9 cellular contexts compared by ENCODE assay signal in genomic region chr7:155804431-155804831, GRCh38. TPM values are rescaled to one million over a fixed set of nuclear protein-coding genes. Genes with fewer than 3 reads are reported as not detected.
A peak's percentile ranks its signal among the peaks of the same experiment; 100 is the strongest.
DNase-seq lines count a peak whose midpoint lies in the region; ATAC-seq and TF ChIP-seq lines count a peak whose summit lies in the region.
"Had no signal": no experiment of that assay in that cellular context is flagged by ENCODE, and none has a peak within 500 bp of the region (broad histone marks: within the 10 kb centered on the region; RNA-seq: fewer than 3 reads in every experiment).

No MANE protein-coding gene starts in this region.

- H3K4me3 Mint-ChIP-seq in WTC11 = peak overlapping the region; percentile 61

- WGBS in lung, 2 donors = 3 to 6% methylated on average over 17 of the region's 17 CpGs
- 1 to 2% methylated on average over 5 to 17 of the region's 17 CpGs for WGBS in upper lobe of left lung, 2 donors

- ATAC-seq in left cardiac atrium = no peak
- ATAC-seq in WTC11 = peak; percentile 3; the same call in 1 of the 2 replicates
- ATAC-seq in lung (ENCODE audit: insufficient read depth, low FRiP score) = no peak
- no peak for ATAC-seq in upper lobe of left lung (ENCODE audit: low FRiP score in 2 of 2)

- H3K4me1 Mint-ChIP-seq in WTC11 = peaks cover 29% of the 10 kb centered on the region

- POLR2A ChIA-PET in WTC11 (lab: Charles Lee) = interaction anchor here (1.1 kb wide), 1 partner anchor 8 kb away, joined by 3 read pairs; the partner anchor contains the start of gene SHH

- intact Hi-C loops in left ventricle myocardium inferior (cut with micrococcal nuclease) = loop anchor here (10.0 kb wide), 1 partner anchor 670 kb away; no protein-coding TSS in a partner anchor
- intact Hi-C loops in left cardiac atrium (cut with DNase I) = loop anchor here in 1 of 2 donors (10.0 kb wide), 1 partner anchor 670 kb away; no protein-coding TSS in a partner anchor
- intact Hi-C loops in ascending aorta (cut with DNase I) = no loop called here

- TF ChIP-seq CTCF in left ventricle myocardium inferior (IDR thresholded peaks at IDR 0.05; ENCODE audit: borderline replicate concordance) (no peak), WTC11 (IDR thresholded peaks at IDR 0.05) (no peak), lung (IDR thresholded peaks at IDR 0.05; ENCODE audit: control extremely low read depth, extremely low read depth) (no peak), upper lobe of left lung (IDR thresholded peaks at IDR 0.05) (no peak), ascending aorta (IDR thresholded peaks at IDR 0.05) (no peak)

- no peaks in the 10 kb centered on the region for H3K36me3 Mint-ChIP-seq in WTC11

- TF ChIP-seq EP300 in upper lobe of left lung (IDR thresholded peaks at IDR 0.05) = no peak

- no peaks in the 10 kb centered on the region for H3K9me3 Mint-ChIP-seq in WTC11

- peaks cover 58% of the 10 kb centered on the region for H3K4me1 ChIP-seq in left ventricle myocardium inferior
- H3K4me1 ChIP-seq in lung (ENCODE audit: control insufficient read depth in 2 of 2, insufficient read depth in 2 of 2, low read length in 2 of 2) = peaks cover 4 to 42% of the 10 kb centered on the region in 2 donors
- peaks cover 45 to 63% (median 60%) of the 10 kb centered on the region in 4 donors for H3K4me1 ChIP-seq in upper lobe of left lung
- peaks cover 5 to 14% of the 10 kb centered on the region in 2 donors for H3K4me1 ChIP-seq in ascending aorta

- peak overlapping the region; percentile 63 for H3K4me3 ChIP-seq in left ventricle myocardium inferior
- H3K4me3 ChIP-seq in lung = no peak overlapping the region
- H3K4me3 ChIP-seq in upper lobe of left lung = peak overlapping the region in 3 of 4 donors; percentile 33 to 43 (median 39)
- H3K4me3 ChIP-seq in ascending aorta = peak overlapping the region in 1 of 2 donors; percentile 51

- H3K27ac ChIP-seq in left ventricle myocardium inferior (replicated peaks) = no peak overlapping the region
- peak overlapping the region in 1 of 2 donors; percentile 66 for H3K27ac ChIP-seq in lung (ENCODE audit: low read depth in 1 of 2, low read length in 1 of 2)
- peak overlapping the region; percentile 30 to 89 (median 82) for H3K27ac ChIP-seq in upper lobe of left lung
- no peak overlapping the region for H3K27ac ChIP-seq in ascending aorta

- H3K27me3 ChIP-seq in left ventricle myocardium inferior (ENCODE audit: low read depth) = peaks cover 100% of the 10 kb centered on the region
- no peaks in the 10 kb centered on the region for H3K27me3 ChIP-seq in lung (ENCODE audit: control insufficient read depth, insufficient read depth)
- peaks cover 0 to 56% (median 33%) of the 10 kb centered on the region in 4 donors for H3K27me3 ChIP-seq in upper lobe of left lung
- H3K27me3 ChIP-seq in ascending aorta = peaks cover 6% of the 10 kb centered on the region

- no peaks in the 10 kb centered on the region for H3K9me3 ChIP-seq in left ventricle myocardium inferior (replicated peaks)
- peaks cover 0 to 4% of the 10 kb centered on the region in 2 donors for H3K9me3 ChIP-seq in lung (ENCODE audit: control insufficient read depth in 2 of 2, insufficient read depth in 1 of 2, low read length in 1 of 2)
- no peaks in the 10 kb centered on the region for H3K9me3 ChIP-seq in upper lobe of left lung
- no peaks in the 10 kb centered on the region for H3K9me3 ChIP-seq in ascending aorta

- DNase-seq in left ventricle myocardium inferior (no peak), left cardiac atrium (no peak), WTC11 (ENCODE audit: low spot score) (no peak), lung (ENCODE audit: low spot score) (peak; percentile 47), upper lobe of left lung (peak in 1 of 2 donors; percentile 44), activated T-cell treated with anti-CD3 and anti-CD28 coated beads for 4 hours (no peak), ascending aorta (ENCODE audit: low spot score in 2 of 2) (no peak), glomerular visceral epithelial cell (ENCODE audit: extremely low spot score) (no peak)
- DNase-seq: NCI-H510A had no signal

- no peak for TF ChIP-seq POLR2A in upper lobe of left lung (IDR thresholded peaks at IDR 0.05)

- no peak overlapping the region for H3K27ac Mint-ChIP-seq in WTC11

- CTCF ChIA-PET in WTC11 (lab: Charles Lee) = interaction anchor here (0.5 to 2.2 kb wide), 3 partner anchors 10 to 245 kb away, joined by 3 to 14 read pairs (median 4); no protein-coding TSS in a partner anchor

- H3K27me3 Mint-ChIP-seq in WTC11 (ENCODE audit: low read depth) = peaks cover 96% of the 10 kb centered on the region

- H3K36me3 ChIP-seq in left ventricle myocardium inferior = no peaks in the 10 kb centered on the region
- H3K36me3 ChIP-seq in lung (ENCODE audit: control insufficient read depth in 2 of 2, insufficient read depth in 2 of 2, low read length in 2 of 2) = no peaks in the 10 kb centered on the region
- H3K36me3 ChIP-seq in upper lobe of left lung = no peaks in the 10 kb centered on the region
- no peaks in the 10 kb centered on the region for H3K36me3 ChIP-seq in ascending aorta

TF ChIP-seq in WTC11, 78 proteins besides CTCF, POLR2A, EP300 and RAD21 (continues in another document):
- TF ChIP-seq, protein P1, sequence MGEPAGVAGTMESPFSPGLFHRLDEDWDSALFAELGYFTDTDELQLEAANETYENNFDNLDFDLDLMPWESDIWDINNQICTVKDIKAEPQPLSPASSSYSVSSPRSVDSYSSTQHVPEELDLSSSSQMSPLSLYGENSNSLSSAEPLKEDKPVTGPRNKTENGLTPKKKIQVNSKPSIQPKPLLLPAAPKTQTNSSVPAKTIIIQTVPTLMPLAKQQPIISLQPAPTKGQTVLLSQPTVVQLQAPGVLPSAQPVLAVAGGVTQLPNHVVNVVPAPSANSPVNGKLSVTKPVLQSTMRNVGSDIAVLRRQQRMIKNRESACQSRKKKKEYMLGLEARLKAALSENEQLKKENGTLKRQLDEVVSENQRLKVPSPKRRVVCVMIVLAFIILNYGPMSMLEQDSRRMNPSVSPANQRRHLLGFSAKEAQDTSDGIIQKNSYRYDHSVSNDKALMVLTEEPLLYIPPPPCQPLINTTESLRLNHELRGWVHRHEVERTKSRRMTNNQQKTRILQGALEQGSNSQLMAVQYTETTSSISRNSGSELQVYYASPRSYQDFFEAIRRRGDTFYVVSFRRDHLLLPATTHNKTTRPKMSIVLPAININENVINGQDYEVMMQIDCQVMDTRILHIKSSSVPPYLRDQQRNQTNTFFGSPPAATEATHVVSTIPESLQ (CRISPR knock-in tag; IDR thresholded peaks at IDR 0.05) = no peak
- TF ChIP-seq USF1 (CRISPR knock-in tag; IDR thresholded peaks at IDR 0.05) (no peak), ZNF396 (CRISPR knock-in tag; IDR thresholded peaks at IDR 0.05; ENCODE audit: borderline replicate concordance) (no peak), CREB1 (CRISPR knock-in tag; IDR thresholded peaks at IDR 0.05) (no peak), NFE2L1 (CRISPR knock-in tag; IDR thresholded peaks at IDR 0.05) (no peak), TP53 (CRISPR knock-in tag; IDR thresholded peaks at IDR 0.05) (no peak), FOXK1 (CRISPR knock-in tag; IDR thresholded peaks at IDR 0.05) (no peak), ZNF219 (CRISPR knock-in tag; IDR thresholded peaks at IDR 0.05; ENCODE audit: borderline replicate concordance) (no peak), ZMAT4 (CRISPR knock-in tag; IDR thresholded peaks at IDR 0.05) (no peak)
- TF ChIP-seq, protein P2, sequence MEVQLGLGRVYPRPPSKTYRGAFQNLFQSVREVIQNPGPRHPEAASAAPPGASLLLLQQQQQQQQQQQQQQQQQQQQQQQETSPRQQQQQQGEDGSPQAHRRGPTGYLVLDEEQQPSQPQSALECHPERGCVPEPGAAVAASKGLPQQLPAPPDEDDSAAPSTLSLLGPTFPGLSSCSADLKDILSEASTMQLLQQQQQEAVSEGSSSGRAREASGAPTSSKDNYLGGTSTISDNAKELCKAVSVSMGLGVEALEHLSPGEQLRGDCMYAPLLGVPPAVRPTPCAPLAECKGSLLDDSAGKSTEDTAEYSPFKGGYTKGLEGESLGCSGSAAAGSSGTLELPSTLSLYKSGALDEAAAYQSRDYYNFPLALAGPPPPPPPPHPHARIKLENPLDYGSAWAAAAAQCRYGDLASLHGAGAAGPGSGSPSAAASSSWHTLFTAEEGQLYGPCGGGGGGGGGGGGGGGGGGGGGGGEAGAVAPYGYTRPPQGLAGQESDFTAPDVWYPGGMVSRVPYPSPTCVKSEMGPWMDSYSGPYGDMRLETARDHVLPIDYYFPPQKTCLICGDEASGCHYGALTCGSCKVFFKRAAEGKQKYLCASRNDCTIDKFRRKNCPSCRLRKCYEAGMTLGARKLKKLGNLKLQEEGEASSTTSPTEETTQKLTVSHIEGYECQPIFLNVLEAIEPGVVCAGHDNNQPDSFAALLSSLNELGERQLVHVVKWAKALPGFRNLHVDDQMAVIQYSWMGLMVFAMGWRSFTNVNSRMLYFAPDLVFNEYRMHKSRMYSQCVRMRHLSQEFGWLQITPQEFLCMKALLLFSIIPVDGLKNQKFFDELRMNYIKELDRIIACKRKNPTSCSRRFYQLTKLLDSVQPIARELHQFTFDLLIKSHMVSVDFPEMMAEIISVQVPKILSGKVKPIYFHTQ (CRISPR knock-in tag; IDR thresholded peaks at IDR 0.05) = no peak
- TF ChIP-seq, protein P3, sequence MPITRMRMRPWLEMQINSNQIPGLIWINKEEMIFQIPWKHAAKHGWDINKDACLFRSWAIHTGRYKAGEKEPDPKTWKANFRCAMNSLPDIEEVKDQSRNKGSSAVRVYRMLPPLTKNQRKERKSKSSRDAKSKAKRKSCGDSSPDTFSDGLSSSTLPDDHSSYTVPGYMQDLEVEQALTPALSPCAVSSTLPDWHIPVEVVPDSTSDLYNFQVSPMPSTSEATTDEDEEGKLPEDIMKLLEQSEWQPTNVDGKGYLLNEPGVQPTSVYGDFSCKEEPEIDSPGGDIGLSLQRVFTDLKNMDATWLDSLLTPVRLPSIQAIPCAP (CRISPR knock-in tag; IDR thresholded peaks at IDR 0.05) = no peak

RNA-seq across cellular contexts. Expression of gene SHH, which starts 7.8 kb away (rescaled TPM):
- not detected for total RNA-seq in left ventricle myocardium inferior
- total RNA-seq in left cardiac atrium = not detected
- total RNA-seq in WTC11 (2021) = 0.05 to 0.37 TPM (median 0.26 TPM) in 3 replicates
- total RNA-seq in lung = 1 to 10 TPM; 4.1 to 9.3 TPM
- 1 to 10 TPM; 1.5 to 4.7 TPM for polyA plus RNA-seq in lung
- 1 to 10 TPM; 6.1 to 9.6 (median 6.2) TPM for total RNA-seq in upper lobe of left lung
- 0.11 TPM for total RNA-seq in ascending aorta

Comparison
In these comparisons a context has a peak if more than half of its experiments do, and no peak if none do; other contexts are left out.
1. H3K27ac ChIP-seq: peak in upper lobe of left lung (4 of 4); none in left ventricle myocardium inferior (single experiment) and ascending aorta (0 of 2).